ENCODE assay signal across 19 cellular contexts in genomic region chr12:120190985-120191480, GRCh38. TPM values are rescaled to one million over a fixed set of nuclear protein-coding genes. Genes with fewer than 3 reads are reported as not detected.
DNase-seq lines count a peak whose midpoint lies in the region; FAIRE-seq and TF ChIP-seq lines count a peak whose summit lies in the region.
"Had no signal": no experiment of that assay in that cellular context is flagged by ENCODE, and none has a peak within 500 bp of the region (broad histone marks: within the 10 kb centered on the region; RNA-seq: fewer than 3 reads in every experiment).

No MANE protein-coding gene starts in this region.

- H3K27ac Mint-ChIP-seq in activated naive CD4-positive, alpha-beta T cell treated with anti-CD3 and anti-CD28 coated beads, Interleukin-2, amount 50 U/mL, for 24 hours: peak overlapping the region; percentile 30
- H3K27ac Mint-ChIP-seq in activated naive CD4-positive, alpha-beta T cell treated with anti-CD3 and anti-CD28 coated beads, Interleukin-2, amount 10 ng/mL, durations not matched to agents 7 days and 5 days: no peak overlapping the region
- H3K27ac Mint-ChIP-seq in progenitor cell of endocrine pancreas: peak overlapping the region; percentile 33
- H3K27ac Mint-ChIP-seq: HFFc6 had no signal

- no peaks in the 10 kb centered on the region for H3K27me3 ChIP-seq in A673 (replicated peaks; ENCODE audit: insufficient read depth, low read depth, low read length, poor library complexity)
- H3K27me3 ChIP-seq: Peyer's patch had no signal

- H3K9me3 ChIP-seq in SK-N-MC (ENCODE audit: low read depth, low read length) (no peaks in the 10 kb centered on the region), A673 (ENCODE audit: low read depth, low read length, poor library complexity, severe bottlenecking) (no peaks in the 10 kb centered on the region)
- H3K9me3 ChIP-seq: Peyer's patch had no signal

- H3K27me3 Mint-ChIP-seq in activated naive CD4-positive, alpha-beta T cell treated with anti-CD3 and anti-CD28 coated beads, Interleukin-2, amount 50 U/mL, for 24 hours: no peaks in the 10 kb centered on the region
- H3K27me3 Mint-ChIP-seq in activated naive CD4-positive, alpha-beta T cell treated with anti-CD3 and anti-CD28 coated beads, Interleukin-2, amount 10 ng/mL, durations not matched to agents 7 days and 5 days: no peaks in the 10 kb centered on the region
- no peaks in the 10 kb centered on the region for H3K27me3 Mint-ChIP-seq in progenitor cell of endocrine pancreas

- CTCF ChIA-PET in activated naive CD4-positive, alpha-beta T cell treated with anti-CD3 and anti-CD28 coated beads, Interleukin-2, amount 10 ng/mL, durations not matched to agents 7 days and 5 days (lab: Charles Lee): interaction anchor here (1.4 to 1.7 kb wide), 2 partner anchors 10 to 71 kb away, joined by 5 to 6 read pairs; partner anchors contain the start of gene RPLP0
- CTCF ChIA-PET in A673 (lab: Charles Lee): interaction anchor here (0.6 kb wide), 1 partner anchor 13 kb away, joined by 6 read pairs; no protein-coding TSS in a partner anchor

- H3K27ac ChIP-seq in SK-N-MC (peak overlapping the region; percentile 19; the same call in 1 of the 2 replicates), A673 (ENCODE audit: low read depth, low read length, poor library complexity, severe bottlenecking) (no peak overlapping the region)
- H3K27ac ChIP-seq: C4-2B, GM23248, Peyer's patch had no signal

- peaks cover 32% of the 10 kb centered on the region for H3K4me1 Mint-ChIP-seq in activated naive CD4-positive, alpha-beta T cell treated with anti-CD3 and anti-CD28 coated beads, Interleukin-2, amount 50 U/mL, for 24 hours
- peaks cover 33% of the 10 kb centered on the region for H3K4me1 Mint-ChIP-seq in activated naive CD4-positive, alpha-beta T cell treated with anti-CD3 and anti-CD28 coated beads, Interleukin-2, amount 10 ng/mL, durations not matched to agents 7 days and 5 days
- peaks cover 14% of the 10 kb centered on the region for H3K4me1 Mint-ChIP-seq in progenitor cell of endocrine pancreas (ENCODE audit: low read depth)

- intact Hi-C loops in A673 (cut with micrococcal nuclease; ENCODE audit: unreplicated experiment): no loop called here

- no peak for TF ChIP-seq CTCF in progenitor cell of endocrine pancreas (IDR thresholded peaks at IDR 0.05; ENCODE audit: unreplicated experiment)
- no peak for TF ChIP-seq CTCF in A673 (conservative IDR thresholded peaks at IDR 0.05; ENCODE audit: low read depth, low read length)

- H3K4me3 ChIP-seq in SK-N-MC (no peak overlapping the region), A673 (ENCODE audit: low read depth, low read length, poor library complexity, severe bottlenecking) (no peak overlapping the region)
- H3K4me3 ChIP-seq: GM23248, K562, Peyer's patch had no signal

- no peak overlapping the region for H3K9ac ChIP-seq in SK-N-MC (ENCODE audit: insufficient read length)
- H3K9ac ChIP-seq: GM23248 had no signal

- H3K36me3 ChIP-seq in SK-N-MC (ENCODE audit: insufficient read depth, low read length) (peaks cover 52% of the 10 kb centered on the region), A673 (ENCODE audit: insufficient read depth, low read length, poor library complexity, severe bottlenecking) (peaks cover 37% of the 10 kb centered on the region)

- peaks cover 25% of the 10 kb centered on the region for H3K36me3 Mint-ChIP-seq in activated naive CD4-positive, alpha-beta T cell treated with anti-CD3 and anti-CD28 coated beads, Interleukin-2, amount 50 U/mL, for 24 hours
- H3K36me3 Mint-ChIP-seq in activated naive CD4-positive, alpha-beta T cell treated with anti-CD3 and anti-CD28 coated beads, Interleukin-2, amount 10 ng/mL, durations not matched to agents 7 days and 5 days: peaks cover 34% of the 10 kb centered on the region
- peaks cover 12% of the 10 kb centered on the region for H3K36me3 Mint-ChIP-seq in progenitor cell of endocrine pancreas (ENCODE audit: insufficient read depth)

- no TSS peak for BruUV-seq in A673 (replicated peaks; lab: Mats Ljungman, UMichigan)

- peaks cover 5% of the 10 kb centered on the region for H3K4me1 ChIP-seq in A673 (ENCODE audit: insufficient read depth, low read length, poor library complexity, severe bottlenecking)

- POLR2A ChIA-PET in A673 (lab: Charles Lee; ENCODE audit: low non-redundant PET): no interaction called here

- no peak overlapping the region for H3K4me3 Mint-ChIP-seq in activated naive CD4-positive, alpha-beta T cell treated with anti-CD3 and anti-CD28 coated beads, Interleukin-2, amount 50 U/mL, for 24 hours
- no peak overlapping the region for H3K4me3 Mint-ChIP-seq in activated naive CD4-positive, alpha-beta T cell treated with anti-CD3 and anti-CD28 coated beads, Interleukin-2, amount 10 ng/mL, durations not matched to agents 7 days and 5 days
- no peak overlapping the region for H3K4me3 Mint-ChIP-seq in progenitor cell of endocrine pancreas (ENCODE audit: low read depth)
- H3K4me3 Mint-ChIP-seq: HFFc6 had no signal

- no peak for FAIRE-seq in GM12891 (lab: Jason Lieb, UNC)
- FAIRE-seq: K562 had no signal

- TF ChIP-seq POLR2A in GM12891 (IDR thresholded peaks at IDR 0.05; ENCODE audit: low read depth, low read length): no peak

- no peaks in the 10 kb centered on the region for H3K9me3 Mint-ChIP-seq in activated naive CD4-positive, alpha-beta T cell treated with anti-CD3 and anti-CD28 coated beads, Interleukin-2, amount 50 U/mL, for 24 hours
- no peaks in the 10 kb centered on the region for H3K9me3 Mint-ChIP-seq in activated naive CD4-positive, alpha-beta T cell treated with anti-CD3 and anti-CD28 coated beads, Interleukin-2, amount 10 ng/mL, durations not matched to agents 7 days and 5 days
- H3K9me3 Mint-ChIP-seq in progenitor cell of endocrine pancreas (ENCODE audit: low read depth): no peaks in the 10 kb centered on the region
- H3K9me3 Mint-ChIP-seq: H9, HFFc6 had no signal

- no peak for DNase-seq in activated naive CD4-positive, alpha-beta T cell treated with anti-CD3 and anti-CD28 coated beads, Interleukin-2, amount 10 ng/mL, durations not matched to agents 7 days and 5 days
- DNase-seq in GM12891 (ENCODE audit: insufficient read length, low spot score) (no peak), SK-N-MC (ENCODE audit: low read depth, low spot score) (no peak), progenitor cell of endocrine pancreas (ENCODE audit: low spot score, unreplicated experiment) (no peak), SK-N-DZ (ENCODE audit: low spot score) (no peak), A673 (ENCODE audit: low spot score) (no peak)
- DNase-seq: GDM1, GM23248, H9, HFFc6, NCI-H1105, NCI-H2029 treated with DMSO at 0.1 percent for 48 hours, NCI-H226, NCI-H524, NCI-H774, Peyer's patch had no signal

TF ChIP-seq in GM12891, 5 proteins besides CTCF, POLR2A, EP300 and RAD21:
- TF ChIP-seq SPI1 (IDR thresholded peaks at IDR 0.05; ENCODE audit: low read depth, low read length): peak; percentile 71
- TF ChIP-seq PAX5 (IDR thresholded peaks at IDR 0.05; ENCODE audit: insufficient read depth, low read length, severe bottlenecking): no peak
- no peak for TF ChIP-seq POLR2AphosphoS5 (IDR thresholded peaks at IDR 0.05; ENCODE audit: low read depth, low read length)
- no peak for TF ChIP-seq POU2F2 (IDR thresholded peaks at IDR 0.05; ENCODE audit: low read depth, low read length)
- no peak for TF ChIP-seq TAF1 (IDR thresholded peaks at IDR 0.05; ENCODE audit: low read depth, low read length)

RNA-seq across cellular contexts. Expression of gene GCN1, which starts 3.5 kb away (rescaled TPM):
- 39.6 TPM for polyA plus RNA-seq in GM12891 (2012; ENCODE audit: low read depth, missing spikeins)
- total RNA-seq in progenitor cell of endocrine pancreas (117 and 131 TPM in 2 replicates), A673 (2021) (129 and 131 TPM in 2 replicates)
- 37.5 and 41.9 TPM in 2 replicates for polyA plus RNA-seq in SK-N-DZ (2014; cell fraction: cytosol; rRNA removed)
- 126 and 306 TPM in 2 replicates for polyA plus RNA-seq in SK-N-DZ (2014; cell fraction: nucleus; rRNA removed)

RNA-seq across cellular contexts. Expression of gene RPLP0, which starts 9.9 kb away (rescaled TPM):
- polyA plus RNA-seq in GM12891 (2012; ENCODE audit: low read depth, missing spikeins): 5,981 TPM
- total RNA-seq in progenitor cell of endocrine pancreas (2,127 and 2,195 TPM in 2 replicates), A673 (2021) (1,951 and 2,047 TPM in 2 replicates)
- polyA plus RNA-seq in SK-N-DZ (2014; cell fraction: cytosol; rRNA removed): 4,714 and 5,742 TPM in 2 replicates
- 2,778 and 4,188 TPM in 2 replicates for polyA plus RNA-seq in SK-N-DZ (2014; cell fraction: nucleus; rRNA removed)
